8 cellular contexts compared by ENCODE assay signal in the genomic region with DNA sequence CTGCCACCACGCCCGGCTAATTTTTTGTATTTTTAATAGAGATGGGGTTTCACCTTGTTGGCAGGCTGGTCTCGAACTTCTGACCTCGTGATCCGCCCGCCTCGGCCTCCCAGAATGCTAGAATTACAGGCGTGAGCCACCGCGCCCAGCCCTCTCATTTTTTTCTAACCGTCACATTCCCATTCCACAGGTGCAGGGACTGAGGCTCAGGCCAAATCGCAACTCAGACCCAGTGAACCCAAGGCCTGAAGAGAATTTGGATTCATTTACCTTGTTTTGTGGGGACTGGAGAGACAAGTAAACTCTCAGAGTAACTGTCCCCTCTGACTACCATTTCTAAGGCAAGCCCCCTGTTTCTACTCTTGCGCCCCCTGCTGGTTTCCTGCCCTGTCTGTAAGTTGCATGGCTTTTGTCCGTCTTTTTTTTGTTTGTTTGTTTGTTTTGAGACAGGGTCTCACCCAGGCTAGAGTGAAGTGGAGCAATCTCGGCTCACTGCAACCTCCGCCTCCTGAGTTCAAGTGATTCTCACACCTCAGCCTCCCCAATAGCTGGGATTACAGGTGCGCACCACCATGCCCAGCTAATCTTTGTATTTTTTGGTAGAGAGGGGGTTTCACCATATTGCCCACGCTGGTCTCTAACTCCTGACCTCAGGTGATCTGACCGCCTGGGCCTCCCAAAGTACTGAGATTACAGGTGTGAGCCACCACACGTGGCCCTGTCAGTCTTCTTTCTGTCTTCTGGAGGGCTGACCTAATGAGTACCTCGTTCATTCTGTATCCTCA. TPM values are rescaled to one million over a fixed set of nuclear protein-coding genes. Genes with fewer than 3 reads are reported as not detected.
DNase-seq lines count a peak whose midpoint lies in the region; ATAC-seq and TF ChIP-seq lines count a peak whose summit lies in the region.

No MANE protein-coding gene starts in this region.

- no peak overlapping the region for H3K4me2 ChIP-seq in DOHH2 (ENCODE audit: low read length)

- H3K9me2 ChIP-seq in DOHH2 (replicated peaks; ENCODE audit: control insufficient read depth, low read length), result no peaks in the 10 kb centered on the region

- intact Hi-C loops in right lobe of liver (cut with DNase I), result no loop called here

- peaks cover 16% of the 10 kb centered on the region for H4K20me1 ChIP-seq in DOHH2 (ENCODE audit: control insufficient read depth, insufficient read depth, low read depth, low read length)

- in situ Hi-C loops in T47D (cut with HindIII; ENCODE audit: low pct_unique_long_range_greater_than_20kb, low sequenced_read_pairs), result no loop called here

- peak; percentile 93 for TF ChIP-seq CTCF in DOHH2 (IDR thresholded peaks at IDR 0.05; ENCODE audit: low read depth, low read length, poor library complexity, severe bottlenecking)
- TF ChIP-seq CTCF in LNCaP clone FGC (IDR thresholded peaks at IDR 0.05; ENCODE audit: control insufficient read depth, extremely low read depth, insufficient read depth), result peak; percentile 44
- TF ChIP-seq CTCF in WI38 (IDR thresholded peaks at IDR 0.05; ENCODE audit: low read depth, low read length), result peak; percentile 83
- TF ChIP-seq CTCF in right lobe of liver (IDR thresholded peaks at IDR 0.05), result peak; percentile 50 to 70 (median 65)

- H3K9me3 ChIP-seq in DOHH2 (ENCODE audit: control insufficient read depth, insufficient read depth, low read length) (no peaks in the 10 kb centered on the region), right lobe of liver (no peaks in the 10 kb centered on the region)

- no peak for TF ChIP-seq POLR2A in right lobe of liver (IDR thresholded peaks at IDR 0.05)

- H3K4me1 ChIP-seq in DOHH2 (ENCODE audit: control insufficient read depth, low read length) (peaks cover 42% of the 10 kb centered on the region), right lobe of liver (peaks cover 0 to 24% (median 0%) of the 10 kb centered on the region in 4 donors)

- peaks cover 32% of the 10 kb centered on the region for H3K36me3 ChIP-seq in DOHH2 (ENCODE audit: control insufficient read depth, low read length)
- H3K36me3 ChIP-seq in right lobe of liver, result no peaks in the 10 kb centered on the region

- H3K27ac ChIP-seq in DOHH2 (ENCODE audit: low read depth, low read length) (no peak overlapping the region), right lobe of liver (no peak overlapping the region)

- H3K4me3 ChIP-seq in DOHH2 (ENCODE audit: low read length) (no peak overlapping the region), LNCaP clone FGC (ENCODE audit: low read depth, low read length) (no peak overlapping the region), WI38 (ENCODE audit: low read depth, low read length) (no peak overlapping the region), right lobe of liver (no peak overlapping the region)

- WGBS in right lobe of liver (ENCODE audit: insufficient coverage, low coverage, low lambda C conversion rate, missing lambda C conversion rate), result 72% methylated on average over 19 of the region's 21 CpGs

- H3K27me3 ChIP-seq in DOHH2 (ENCODE audit: control insufficient read depth, low read length) (no peaks in the 10 kb centered on the region), right lobe of liver (no peaks in the 10 kb centered on the region)

- H3K79me2 ChIP-seq in DOHH2 (ENCODE audit: control insufficient read depth, low read length), result peaks cover 34% of the 10 kb centered on the region

- no peak for DNase-seq in LNCaP clone FGC (ENCODE audit: low read depth)
- DNase-seq in T47D (ENCODE audit: low read depth in 1 of 2, low spot score in 1 of 2), result peak; percentile 49 to 67
- DNase-seq in right lobe of liver, result no peak
- peak; percentile 58 to 61 for DNase-seq in stimulated activated CD8-positive, alpha-beta memory T cell treated with anti-CD3 and anti-CD28 coated beads, Interleukin-4, amount 100 ng/mL, for 1 hour (ENCODE audit: low read depth in 2 of 2, low spot score in 1 of 2)

- ATAC-seq in right lobe of liver (no peak), GM19452 (IDR thresholded peaks at IDR 0.05; ENCODE audit: unreplicated experiment) (no peak), esophagus mucosa (no peak)

- H3F3A ChIP-seq in DOHH2 (ENCODE audit: control insufficient read depth, insufficient read depth), result peaks cover 5% of the 10 kb centered on the region; the same call in 1 of the 2 replicates

RNA-seq across cellular contexts. Expression of gene STRN4, which starts 2.3 kb away (rescaled TPM):
- total RNA-seq in right lobe of liver (10 to 100 TPM; 16.9 to 28.1 (median 23.7) TPM), esophagus mucosa (44.5 TPM)

RNA-seq across cellular contexts. Expression of gene FKRP, which starts 2.7 kb away (rescaled TPM):
- 1 to 10 TPM; 5.8 to 9.5 (median 7.4) TPM for total RNA-seq in right lobe of liver
- total RNA-seq in esophagus mucosa, result 7.8 TPM

RNA-seq across cellular contexts. Expression of gene PRKD2, which starts 31.6 kb away (rescaled TPM):
- total RNA-seq in right lobe of liver (10 to 100 TPM; 15.1 to 20.2 (median 16.9) TPM), esophagus mucosa (31.4 TPM)

RNA-seq across cellular contexts. Expression of gene SLC1A5, which starts 39.9 kb away (rescaled TPM):
- 1 to 10 TPM; 1.8 to 8.0 (median 4.4) TPM for total RNA-seq in right lobe of liver
- 113 TPM for total RNA-seq in esophagus mucosa

Comparison
In these comparisons a context has a peak if more than half of its experiments do, and no peak if none do; other contexts are left out.
1. DNase-seq: peak in T47D (2 of 2) and stimulated activated CD8-positive, alpha-beta memory T cell treated with anti-CD3 and anti-CD28 coated beads, Interleukin-4, amount 100 ng/mL, for 1 hour (2 of 2); none in LNCaP clone FGC (single experiment) and right lobe of liver (0 of 3).
2. Peak in every context shown above with its lines, with median percentiles within 50 percentile points of each other: CTCF ChIP-seq.